ENCODE assay signal across 8 cellular contexts in genomic region chr1:221708076-221708571, GRCh38. TPM values are rescaled to one million over a fixed set of nuclear protein-coding genes. Genes with fewer than 3 reads are reported as not detected.
DNase-seq lines count a peak whose midpoint lies in the region; ATAC-seq, FAIRE-seq and TF ChIP-seq lines count a peak whose summit lies in the region.

No MANE protein-coding gene starts in this region.

- POLR2A ChIA-PET in CD8-positive, alpha-beta memory T cell (lab: Charles Lee) = interaction anchor here (0.6 to 1.4 kb wide), 3 partner anchors 34 to 144 kb away, joined by 3 to 10 read pairs (median 3); partner anchors contain the start of gene DUSP10

- H3K27me3 Mint-ChIP-seq in CD8-positive, alpha-beta memory T cell = no peaks in the 10 kb centered on the region
- H3K27me3 Mint-ChIP-seq in effector memory CD8-positive, alpha-beta T cell = no peaks in the 10 kb centered on the region

- no peaks in the 10 kb centered on the region for H3K9me3 ChIP-seq in CD8-positive, alpha-beta memory T cell (ENCODE audit: low read length)
- H3K9me3 ChIP-seq in skeletal muscle tissue (ENCODE audit: control insufficient read depth in 3 of 3, low read length in 3 of 3) = no peaks in the 10 kb centered on the region

- FAIRE-seq in H54 (lab: Jason Lieb, UNC) = no peak

- CTCF ChIA-PET in CD8-positive, alpha-beta memory T cell (lab: Charles Lee) = interaction anchor here (1.0 to 3.7 kb wide), 3 partner anchors 34 to 255 kb away, joined by 3 to 22 read pairs (median 3); partner anchors contain the start of gene DUSP10

- peak in 4 of 5 donors; percentile 36 to 70 (median 68) for DNase-seq in CD8-positive, alpha-beta memory T cell
- DNase-seq in T-helper 1 cell (peak; percentile 22 to 88 (median 43)), H54 (ENCODE audit: insufficient read length, low spot score) (no peak), NCI-H82 treated with DMSO at 0.1 percent for 48 hours (lab: John Stamatoyannopoulos, UW; ENCODE audit: unreplicated experiment) (no peak)
- peak; percentile 38 to 60 (median 59) for DNase-seq in effector memory CD8-positive, alpha-beta T cell

- H3K4me1 Mint-ChIP-seq in CD8-positive, alpha-beta memory T cell = peaks cover 60 to 71% (median 64%) of the 10 kb centered on the region in 3 donors
- H3K4me1 Mint-ChIP-seq in effector memory CD8-positive, alpha-beta T cell (ENCODE audit: low read depth in 2 of 2) = peaks cover 45 to 51% of the 10 kb centered on the region in 2 donors

- peak; percentile 62 for ATAC-seq in HG03175 (IDR thresholded peaks at IDR 0.05; ENCODE audit: unreplicated experiment)
- ATAC-seq in effector memory CD8-positive, alpha-beta T cell (replicated peaks) = peak; percentile 61

- H3K9me3 Mint-ChIP-seq in CD8-positive, alpha-beta memory T cell = no peaks in the 10 kb centered on the region
- H3K9me3 Mint-ChIP-seq in effector memory CD8-positive, alpha-beta T cell = no peaks in the 10 kb centered on the region

- H3K4me3 Mint-ChIP-seq in CD8-positive, alpha-beta memory T cell = peak overlapping the region in 6 of 7 donors; percentile 0 to 38 (median 20)
- peak overlapping the region; percentile 14 to 49 for H3K4me3 Mint-ChIP-seq in effector memory CD8-positive, alpha-beta T cell

- no peak overlapping the region for H3K4me3 ChIP-seq in CD8-positive, alpha-beta memory T cell (ENCODE audit: low read length)
- H3K4me3 ChIP-seq in skeletal muscle tissue (ENCODE audit: low read length in 3 of 3) = no peak overlapping the region

- no peak overlapping the region for H3K9ac ChIP-seq in skeletal muscle tissue (ENCODE audit: low read depth in 1 of 3, low read length in 3 of 3)

- H3K27ac Mint-ChIP-seq in CD8-positive, alpha-beta memory T cell = peak overlapping the region; percentile 39 to 97 (median 93)
- peak overlapping the region; percentile 95 to 97 for H3K27ac Mint-ChIP-seq in effector memory CD8-positive, alpha-beta T cell

- no peaks in the 10 kb centered on the region for H3K27me3 ChIP-seq in CD8-positive, alpha-beta memory T cell (ENCODE audit: insufficient read depth, low read length, poor library complexity, severe bottlenecking)
- no peaks in the 10 kb centered on the region for H3K27me3 ChIP-seq in skeletal muscle tissue (ENCODE audit: control insufficient read depth in 3 of 3, insufficient read depth in 3 of 3, low read length in 3 of 3)

- H3K4me1 ChIP-seq in CD8-positive, alpha-beta memory T cell (ENCODE audit: insufficient read depth, low read length) = peaks cover 57% of the 10 kb centered on the region
- peaks cover 27 to 47% (median 28%) of the 10 kb centered on the region in 3 donors for H3K4me1 ChIP-seq in skeletal muscle tissue (ENCODE audit: control insufficient read depth in 3 of 3, insufficient read depth in 3 of 3, low read length in 3 of 3)

- H3K36me3 Mint-ChIP-seq in CD8-positive, alpha-beta memory T cell = peaks cover 5 to 28% (median 6%) of the 10 kb centered on the region in 3 donors
- H3K36me3 Mint-ChIP-seq in effector memory CD8-positive, alpha-beta T cell (ENCODE audit: insufficient read depth) = peaks cover 67% of the 10 kb centered on the region

- H3K36me3 ChIP-seq in CD8-positive, alpha-beta memory T cell (ENCODE audit: insufficient read depth, low read length) = peaks cover 7% of the 10 kb centered on the region
- peaks cover 7 to 15% (median 9%) of the 10 kb centered on the region in 3 donors for H3K36me3 ChIP-seq in skeletal muscle tissue (ENCODE audit: control insufficient read depth in 3 of 3, insufficient read depth in 3 of 3, low read length in 3 of 3)

- TF ChIP-seq POLR2A in GM19099 (IDR thresholded peaks at IDR 0.05; ENCODE audit: extremely low read depth, insufficient read length, low read depth) (peak; percentile 32), H54 (IDR thresholded peaks at IDR 0.05; ENCODE audit: low read depth, low read length) (no peak)

- peak overlapping the region; percentile 60 for H3K27ac ChIP-seq in CD8-positive, alpha-beta memory T cell (ENCODE audit: low read depth, low read length)
- peak overlapping the region; percentile 68 for H3K27ac ChIP-seq in skeletal muscle tissue (ENCODE audit: low read depth, low read length)

RNA-seq across cellular contexts. Expression of gene DUSP10, which starts 33.8 kb away (rescaled TPM):
- total RNA-seq in CD8-positive, alpha-beta memory T cell = 10 to 100 TPM; 23.7 to 25.4 TPM
- polyA plus RNA-seq in CD8-positive, alpha-beta memory T cell = 8.0 TPM
- total RNA-seq in skeletal muscle tissue = 28.2 TPM

Comparison
In these comparisons a context has a peak if more than half of its experiments do, and no peak if none do; other contexts are left out.
1. DNase-seq: peak in CD8-positive, alpha-beta memory T cell (4 of 5), T-helper 1 cell (5 of 5) and effector memory CD8-positive, alpha-beta T cell (3 of 3); none in H54 (single experiment) and NCI-H82 treated with DMSO at 0.1 percent for 48 hours (single experiment).